15 cellular contexts compared by ENCODE assay signal in the genomic region with DNA sequence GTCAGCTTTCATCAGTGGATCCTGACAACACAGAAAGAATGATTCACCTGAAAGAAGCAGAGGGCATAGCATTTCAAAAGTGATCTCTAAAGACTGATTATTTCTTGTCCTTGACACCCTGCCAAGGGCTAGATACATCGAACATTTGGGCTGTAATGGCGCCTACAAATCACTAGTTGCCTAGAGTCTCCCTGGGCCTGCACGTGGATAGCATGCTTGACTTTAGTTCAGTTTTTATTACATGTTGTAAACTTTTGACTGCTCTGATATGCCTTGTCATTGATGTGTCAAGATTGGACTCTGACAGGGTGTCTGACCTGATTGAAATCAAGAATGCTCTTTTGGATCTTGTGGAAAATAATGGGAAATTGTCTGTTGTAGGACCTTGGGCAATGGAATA.
DNase-seq lines count a peak whose midpoint lies in the region; ATAC-seq and TF ChIP-seq lines count a peak whose summit lies in the region.
"Had no signal": no experiment of that assay in that cellular context is flagged by ENCODE, and none has a peak within 500 bp of the region (broad histone marks: within the 10 kb centered on the region; RNA-seq: fewer than 3 reads in every experiment).

No MANE protein-coding gene starts in this region.

- no peaks in the 10 kb centered on the region for H3F3A ChIP-seq in PC-9 (ENCODE audit: insufficient read depth, low read depth)

- no peak overlapping the region for H2BK15ac ChIP-seq in neuronal stem cell (ENCODE audit: low read length)

- H2AFZ ChIP-seq in PC-9 (peak overlapping the region; percentile 64; the same call in 1 of the 2 replicates), neuronal stem cell (ENCODE audit: low read length) (peak overlapping the region; percentile 5)

- no peak overlapping the region for H3K14ac ChIP-seq in neuronal stem cell (ENCODE audit: low read length)

- CTCF ChIA-PET in HEK293T (lab: Yijun Ruan, JAX) = no interaction called here
- CTCF ChIA-PET in PC-9 (lab: Charles Lee) = no interaction called here

- H2BK5ac ChIP-seq in neuronal stem cell (ENCODE audit: low read length) = no peak overlapping the region

- no peaks in the 10 kb centered on the region for H3K79me1 ChIP-seq in neuronal stem cell (ENCODE audit: low read depth, low read length)

- no peak overlapping the region for H3K23ac ChIP-seq in neuronal stem cell (ENCODE audit: low read depth, low read length, poor library complexity)

- no peak for TF ChIP-seq POLR2A in upper lobe of left lung (IDR thresholded peaks at IDR 0.05)

- no peaks in the 10 kb centered on the region for H4K20me1 ChIP-seq in PC-9 (ENCODE audit: insufficient read depth)

- H3K9me3 ChIP-seq in PC-9 (ENCODE audit: insufficient read depth, low read depth) = no peaks in the 10 kb centered on the region
- no peaks in the 10 kb centered on the region for H3K9me3 ChIP-seq in neuronal stem cell (replicated peaks in 1 of 2; ENCODE audit: control insufficient read depth in 2 of 2, insufficient read depth in 1 of 2, low read depth in 1 of 2, low read length in 2 of 2)
- H3K9me3 ChIP-seq in upper lobe of left lung = no peaks in the 10 kb centered on the region
- H3K9me3 ChIP-seq: HAP-1 had no signal

- no peaks in the 10 kb centered on the region for H3K4me1 ChIP-seq in PC-9 (replicated peaks; ENCODE audit: insufficient read depth)
- H3K4me1 ChIP-seq in neuronal stem cell (ENCODE audit: control insufficient read depth in 2 of 2, insufficient read depth in 1 of 2, low read depth in 1 of 2, low read length in 2 of 2) = no peaks in the 10 kb centered on the region
- H3K4me1 ChIP-seq in upper lobe of left lung = no peaks in the 10 kb centered on the region
- H3K4me1 ChIP-seq: HAP-1 had no signal

- no TSS peak for BruUV-seq in PC-9 (replicated peaks; lab: Mats Ljungman, UMichigan)

- DNase-seq in HEK293T (ENCODE audit: extremely low spot score) (peak; percentile 8), PC-9 (no peak), left colon (no peak), neuronal stem cell (ENCODE audit: low spot score) (no peak), upper lobe of left lung (no peak)
- DNase-seq in activated naive CD4-positive, alpha-beta T cell treated with anti-CD3 and anti-CD28 coated beads, Interleukin-2, amount 50 U/mL, for 16 hours = no peak
- DNase-seq: C1 segment of cervical spinal cord; Calu3; CD4-positive, alpha-beta T cell; DMS 273 treated with DMSO at 0.1 percent for 48 hours; DMS79 treated with DMSO at 0.1 percent for 48 hours; EL; GOT3 had no signal

- TF ChIP-seq EP300 in upper lobe of left lung (IDR thresholded peaks at IDR 0.05) = no peak

- H3K4ac ChIP-seq in neuronal stem cell (ENCODE audit: low read length) = no peak overlapping the region

- TF ChIP-seq CTCF in PC-9 (conservative IDR thresholded peaks at IDR 0.05) (no peak), upper lobe of left lung (IDR thresholded peaks at IDR 0.05) (no peak)

- no peak overlapping the region for H2BK120ac ChIP-seq in neuronal stem cell (ENCODE audit: low read depth, low read length)

- no peaks in the 10 kb centered on the region for H3K79me2 ChIP-seq in PC-9 (ENCODE audit: low read depth)

- no CpG with 5 or more reads among the region's 3 CpGs for whole genome bisulfite sequencing in neuronal stem cell (ENCODE audit: extremely low coverage in 2 of 2, insufficient read length in 2 of 2, insufficient replicate concordance in 1 of 2), 2 donors
- WGBS in upper lobe of left lung, 2 donors = 51 to 56% methylated on average over 3 of the region's 3 CpGs

- H3K4me2 ChIP-seq in PC-9 = no peak overlapping the region
- no peak overlapping the region for H3K4me2 ChIP-seq in neuronal stem cell (ENCODE audit: insufficient read depth, low read length, poor library complexity, severe bottlenecking)

- no peaks in the 10 kb centered on the region for H3K9me2 ChIP-seq in PC-9 (ENCODE audit: insufficient read depth)

- no peak overlapping the region for H3K4me3 ChIP-seq in PC-9
- no peak overlapping the region for H3K4me3 ChIP-seq in neuronal stem cell (ENCODE audit: low read length in 2 of 2)
- H3K4me3 ChIP-seq in upper lobe of left lung = no peak overlapping the region
- H3K4me3 ChIP-seq: HAP-1 had no signal

- no peak overlapping the region for H3K9ac ChIP-seq in neuronal stem cell (ENCODE audit: low read depth, low read length, poor library complexity)

- no peak overlapping the region for H4K91ac ChIP-seq in neuronal stem cell (ENCODE audit: low read depth, low read length, poor library complexity)

- POLR2A ChIA-PET in HEK293T (lab: Yijun Ruan, JAX) = no interaction called here
- POLR2A ChIA-PET in PC-9 (lab: Charles Lee; ENCODE audit: unreplicated experiment) = no interaction called here

- no peak overlapping the region for H2AK5ac ChIP-seq in neuronal stem cell (ENCODE audit: low read depth, low read length)

- no peak overlapping the region for H3K27ac ChIP-seq in PC-9
- H3K27ac ChIP-seq in neuronal stem cell (replicated peaks; ENCODE audit: low read length) = no peak overlapping the region
- no peak overlapping the region for H3K27ac ChIP-seq in upper lobe of left lung

- no peaks in the 10 kb centered on the region for H3K36me3 ChIP-seq in PC-9 (ENCODE audit: low read depth)
- H3K36me3 ChIP-seq in neuronal stem cell (replicated peaks in 1 of 2; ENCODE audit: control insufficient read depth in 2 of 2, insufficient read depth in 2 of 2, low read length in 2 of 2) = peaks cover 0 to 2% of the 10 kb centered on the region in 2 donors
- no peaks in the 10 kb centered on the region for H3K36me3 ChIP-seq in upper lobe of left lung
- H3K36me3 ChIP-seq: HAP-1 had no signal

- no peak overlapping the region for H2BK12ac ChIP-seq in neuronal stem cell (ENCODE audit: low read length)

- peak; percentile 49 for ATAC-seq in left colon
- ATAC-seq in upper lobe of left lung (ENCODE audit: low FRiP score in 2 of 2) = no peak
- no peak for ATAC-seq in HG02588 (IDR thresholded peaks at IDR 0.05; ENCODE audit: unreplicated experiment)

- intact Hi-C loops in PC-9 (cut with micrococcal nuclease; ENCODE audit: unreplicated experiment) (no loop called here), left colon (cut with DNase I, micrococcal nuclease) (no loop called here)

- no peak overlapping the region for H4K8ac ChIP-seq in neuronal stem cell (ENCODE audit: low read depth, low read length)

- H3K27me3 ChIP-seq in PC-9 (ENCODE audit: insufficient read depth, low read depth) (no peaks in the 10 kb centered on the region), neuronal stem cell (ENCODE audit: control insufficient read depth in 3 of 3, insufficient read depth in 3 of 3, low read depth in 1 of 3, low read length in 3 of 3) (no peaks in the 10 kb centered on the region), upper lobe of left lung (no peaks in the 10 kb centered on the region)

- H3K18ac ChIP-seq in neuronal stem cell (ENCODE audit: low read length) = no peak overlapping the region

TF ChIP-seq in HEK293T, 16 proteins besides CTCF, POLR2A, EP300 and RAD21:
- TF ChIP-seq FOXA1 (IDR thresholded peaks at IDR 0.05) = no peak
- TF ChIP-seq L3MBTL2 (conservative IDR thresholded peaks at IDR 0.05) = peak; percentile 75
TF ChIP-seq in HEK293T: peak in this region for 1.
